Comparison of ENCODE assay signal across 8 cellular contexts in genomic region chr3:155853214-155854146, GRCh38. TPM values are rescaled to one million over a fixed set of nuclear protein-coding genes. Genes with fewer than 3 reads are reported as not detected.
A peak's percentile ranks its signal among the peaks of the same experiment; 100 is the strongest.
DNase-seq lines count a peak whose midpoint lies in the region; ATAC-seq and TF ChIP-seq lines count a peak whose summit lies in the region.

No MANE protein-coding gene starts in this region.

- H3K27me3 ChIP-seq in Peyer's patch = no peaks in the 10 kb centered on the region

- peak overlapping the region; percentile 78 to 89 (median 84) for H3K4me3 ChIP-seq in Peyer's patch
- peak overlapping the region; percentile 99 for H3K4me3 ChIP-seq in astrocyte of the spinal cord (ENCODE audit: low read depth, low read length)

- TF ChIP-seq CTCF in Peyer's patch (IDR thresholded peaks at IDR 0.05) = peak in 3 of 6 experiments; percentile 8 to 30 (median 26)
- no peak for TF ChIP-seq CTCF in astrocyte of the spinal cord (IDR thresholded peaks at IDR 0.05; ENCODE audit: low read depth, low read length)

- TF ChIP-seq POLR2A in Peyer's patch (IDR thresholded peaks at IDR 0.05) = no peak

- H3K27ac ChIP-seq in Peyer's patch = peak overlapping the region; percentile 86 to 98 (median 90)

- DNase-seq in NCI-H1105 treated with DMSO at 0.1 percent for 48 hours (lab: John Stamatoyannopoulos, UW) (peak; percentile 26), NCI-H1105 (lab: John Stamatoyannopoulos, UW) (no peak), Peyer's patch (peak in 1 of 3 donors; percentile 55), astrocyte of the spinal cord (ENCODE audit: low read depth, low spot score) (no peak), iris pigment epithelial cell (ENCODE audit: low read depth) (peak; percentile 31), NCI-H345 treated with DMSO at 0.1 percent for 48 hours (lab: John Stamatoyannopoulos, UW; ENCODE audit: unreplicated experiment) (no peak)
- DNase-seq in stimulated activated CD4-positive, alpha-beta T cell treated with anti-CD3 and anti-CD28 coated beads, Interleukin-12 subunit alpha, Interleukin-12 subunit beta, amount 100 ng/mL, for 48 hours (ENCODE audit: low read depth in 2 of 3, low spot score in 1 of 3) = peak in 2 of 3 donors; percentile 20 to 28

- in situ Hi-C loops in astrocyte of the spinal cord (cut with HindIII; ENCODE audit: low sequenced_read_pairs) = no loop called here

- H3K36me3 ChIP-seq in Peyer's patch = no peaks in the 10 kb centered on the region

- no peaks in the 10 kb centered on the region for H3K9me3 ChIP-seq in Peyer's patch

- H3K4me1 ChIP-seq in Peyer's patch = peaks cover 0 to 46% (median 13%) of the 10 kb centered on the region in 4 donors

- peak; percentile 5 for ATAC-seq in HG02840 (IDR thresholded peaks at IDR 0.05; ENCODE audit: low FRiP score, unreplicated experiment)

RNA-seq across cellular contexts. Expression of gene SLC33A1, which starts 0.7 kb away (rescaled TPM):
- total RNA-seq in Peyer's patch = 10 to 100 TPM; 12.4 to 44.7 (median 30.3) TPM

RNA-seq across cellular contexts. Expression of gene GMPS, which starts 17.0 kb away (rescaled TPM):
- total RNA-seq in Peyer's patch = 10 to 100 TPM; 12.9 to 72.6 (median 22.2) TPM

RNA-seq across cellular contexts. Expression of gene C3orf33, which starts 47.4 kb away (rescaled TPM):
- 1 to 10 TPM in 3 of 4 donors, not detected in 1; 1.9 to 5.8 (median 3.9) TPM for total RNA-seq in Peyer's patch

Comparison
In these comparisons a context has a peak if more than half of its experiments do, and no peak if none do; other contexts are left out.
1. DNase-seq: peak in NCI-H1105 treated with DMSO at 0.1 percent for 48 hours (single experiment), iris pigment epithelial cell (single experiment) and stimulated activated CD4-positive, alpha-beta T cell treated with anti-CD3 and anti-CD28 coated beads, Interleukin-12 subunit alpha, Interleukin-12 subunit beta, amount 100 ng/mL, for 48 hours (2 of 3); none in NCI-H1105 (single experiment), astrocyte of the spinal cord (single experiment) and NCI-H345 treated with DMSO at 0.1 percent for 48 hours (single experiment).